2 cellular contexts compared by ENCODE assay signal in genomic region chr21:43799301-43799840, GRCh38.
TF ChIP-seq lines count a peak whose summit lies in the region.

No MANE protein-coding gene starts in this region.

TF ChIP-seq in IMR-90, 13 proteins besides CTCF, POLR2A, EP300 and RAD21:
- TF ChIP-seq FOS (IDR thresholded peaks at IDR 0.05; ENCODE audit: low read depth, low read length) (no peak), MAFK (IDR thresholded peaks at IDR 0.05; ENCODE audit: low read depth, low read length) (no peak), CEBPB (IDR thresholded peaks at IDR 0.05; ENCODE audit: low read depth, low read length) (no peak), NFE2L2 (IDR thresholded peaks at IDR 0.05; ENCODE audit: low read depth, low read length) (no peak), RFX5 (IDR thresholded peaks at IDR 0.05; ENCODE audit: low read depth, low read length) (no peak), USF2 (IDR thresholded peaks at IDR 0.05; ENCODE audit: low read depth, low read length) (no peak), MAZ (IDR thresholded peaks at IDR 0.05; ENCODE audit: borderline replicate concordance, low read depth, low read length) (no peak), ELK1 (IDR thresholded peaks at IDR 0.05; ENCODE audit: borderline replicate concordance, low read depth, low read length) (no peak), SMC3 (IDR thresholded peaks at IDR 0.05; ENCODE audit: low read depth, low read length) (no peak), MXI1 (IDR thresholded peaks at IDR 0.05; ENCODE audit: borderline replicate concordance, low read depth, low read length) (no peak), CHD1 (IDR thresholded peaks at IDR 0.05; ENCODE audit: low read depth, low read length) (no peak), RCOR1 (IDR thresholded peaks at IDR 0.05; ENCODE audit: insufficient replicate concordance, low read length) (no peak), BHLHE40 (IDR thresholded peaks at IDR 0.05; ENCODE audit: low read depth, low read length) (no peak)
TF ChIP-seq in IMR-90: peak in this region for 0.

TF ChIP-seq in K562, 482 proteins besides CTCF, POLR2A, EP300 and RAD21:
- TF ChIP-seq RBM22 (IDR thresholded peaks at IDR 0.05; ENCODE audit: low read depth, low read length, poor library complexity, severe bottlenecking) = peak; percentile 59
- no peak for TF ChIP-seq ARHGAP35 (IDR thresholded peaks at IDR 0.05; ENCODE audit: partially characterized antibody)
- peak; percentile 30 for TF ChIP-seq SUPT5H (IDR thresholded peaks at IDR 0.05)
- no peak for TF ChIP-seq CBFA2T3 (IDR thresholded peaks at IDR 0.05)
- TF ChIP-seq TBL1XR1 (IDR thresholded peaks at IDR 0.05; ENCODE audit: low read length in 2 of 2) = no peak
- TF ChIP-seq SAP30 (IDR thresholded peaks at IDR 0.05; ENCODE audit: borderline replicate concordance, insufficient read depth, low read depth, low read length, poor library complexity, severe bottlenecking) = no peak
- no peak for TF ChIP-seq ZNF398 (CRISPR knock-in tag; IDR thresholded peaks at IDR 0.05)
- no peak for TF ChIP-seq ZNF165 (CRISPR knock-in tag; IDR thresholded peaks at IDR 0.05; ENCODE audit: borderline replicate concordance)
- TF ChIP-seq ZNF436 (CRISPR knock-in tag; IDR thresholded peaks at IDR 0.05) = no peak
- no peak for TF ChIP-seq ZBED1 (IDR thresholded peaks at IDR 0.05)
- peak; percentile 46 for TF ChIP-seq RBFOX2 (IDR thresholded peaks at IDR 0.05; ENCODE audit: low read depth, low read length)
- TF ChIP-seq POLR2G (IDR thresholded peaks at IDR 0.05; ENCODE audit: low read depth, low read length) = peak; percentile 67
